In genomic region chr6:33717857-33718552, GRCh38 we compare ENCODE assay signal across 15 cellular contexts. TPM values are rescaled to one million over a fixed set of nuclear protein-coding genes. Genes with fewer than 3 reads are reported as not detected.
A peak's percentile ranks its signal among the peaks of the same experiment; 100 is the strongest.
DNase-seq lines count a peak whose midpoint lies in the region; ATAC-seq and TF ChIP-seq lines count a peak whose summit lies in the region.
"Had no signal": no experiment of that assay in that cellular context is flagged by ENCODE, and none has a peak within 500 bp of the region (broad histone marks: within the 10 kb centered on the region; RNA-seq: fewer than 3 reads in every experiment).

No MANE protein-coding gene starts in this region.

- H3K27me3 Mint-ChIP-seq in brain = peaks cover 9% of the 10 kb centered on the region
- H3K27me3 Mint-ChIP-seq: activated naive CD4-positive, alpha-beta T cell treated with anti-CD3 and anti-CD28 coated beads, Interleukin-2, amount 50 U/mL, for 24 hours had no signal

- no peaks in the 10 kb centered on the region for H3K36me3 Mint-ChIP-seq in brain
- H3K36me3 Mint-ChIP-seq: activated naive CD4-positive, alpha-beta T cell treated with anti-CD3 and anti-CD28 coated beads, Interleukin-2, amount 50 U/mL, for 24 hours had no signal

- H3K4me3 ChIP-seq in lower lobe of right lung (no peak overlapping the region), testis (no peak overlapping the region), adrenal gland (no peak overlapping the region)

- TF ChIP-seq CTCF in brain (conservative IDR thresholded peaks at IDR 0.05) (no peak), lower lobe of right lung (IDR thresholded peaks at IDR 0.05) (no peak), testis (IDR thresholded peaks at IDR 0.05) (no peak), adrenal gland (IDR thresholded peaks at IDR 0.05) (no peak)

- 51 to 57% methylated on average over 9 of the region's 9 CpGs for WGBS in testis, 2 donors
- WGBS in adrenal gland, 4 donors = 51 to 65% (median 59%) methylated on average over 9 of the region's 9 CpGs

- H3K9me3 ChIP-seq in lower lobe of right lung = no peaks in the 10 kb centered on the region
- no peaks in the 10 kb centered on the region for H3K9me3 ChIP-seq in testis
- H3K9me3 ChIP-seq in adrenal gland (replicated peaks in 1 of 3) = no peaks in the 10 kb centered on the region
- H3K9me3 ChIP-seq: BE2C had no signal

- ATAC-seq in lower lobe of right lung = no peak
- ATAC-seq in GM18517 (IDR thresholded peaks at IDR 0.05; ENCODE audit: unreplicated experiment) = no peak

- H3K4me3 Mint-ChIP-seq in brain = peak overlapping the region in 1 of 5 experiments; percentile 42
- H3K4me3 Mint-ChIP-seq: activated naive CD4-positive, alpha-beta T cell treated with anti-CD3 and anti-CD28 coated beads, Interleukin-2, amount 50 U/mL, for 24 hours; central memory CD8-positive, alpha-beta T cell had no signal

- no peak for TF ChIP-seq POLR2A in testis (IDR thresholded peaks at IDR 0.05)
- TF ChIP-seq POLR2A in adrenal gland (IDR thresholded peaks at IDR 0.05) = no peak

- H3K27me3 ChIP-seq in lower lobe of right lung (ENCODE audit: low read depth) = no peaks in the 10 kb centered on the region
- no peaks in the 10 kb centered on the region for H3K27me3 ChIP-seq in testis
- no peaks in the 10 kb centered on the region for H3K27me3 ChIP-seq in adrenal gland
- H3K27me3 ChIP-seq: BE2C had no signal

- H3K4me1 Mint-ChIP-seq in brain = peaks cover 23% of the 10 kb centered on the region
- H3K4me1 Mint-ChIP-seq: central memory CD8-positive, alpha-beta T cell had no signal

- H3K27ac ChIP-seq in lower lobe of right lung = no peak overlapping the region
- H3K27ac ChIP-seq in testis = no peak overlapping the region
- peak overlapping the region in 1 of 5 donors; percentile 0 for H3K27ac ChIP-seq in adrenal gland

- intact Hi-C loops in lower lobe of right lung (cut with DNase I) (no loop called here), testis (cut with DNase I; ENCODE audit: low total_unique reads) (no loop called here), adrenal gland (cut with DNase I) (no loop called here)

- DNase-seq in GM03348 (ENCODE audit: low spot score) (peak; percentile 33), lower lobe of right lung (peak; percentile 33), testis (peak; percentile 38), COR-L47 (lab: John Stamatoyannopoulos, UW) (no peak), MV-4-11 (lab: John Stamatoyannopoulos, UW) (no peak), adrenal gland (no peak)
- DNase-seq: activated CD8-positive, alpha-beta memory T cell treated with anti-CD3 and anti-CD28 coated beads, Interleukin-2, amount 50 U/mL, for 48 hours; BE2C; EL; NCI-H345 had no signal

- peaks cover 32% of the 10 kb centered on the region for H3K4me1 ChIP-seq in lower lobe of right lung
- H3K4me1 ChIP-seq in testis = peaks cover 4% of the 10 kb centered on the region
- H3K4me1 ChIP-seq in adrenal gland (replicated peaks in 1 of 2) = no peaks in the 10 kb centered on the region
- H3K4me1 ChIP-seq: BE2C had no signal

- peak overlapping the region in 4 of 5 experiments; percentile 39 to 84 (median 51) for H3K27ac Mint-ChIP-seq in brain
- H3K27ac Mint-ChIP-seq: activated naive CD4-positive, alpha-beta T cell treated with anti-CD3 and anti-CD28 coated beads, Interleukin-2, amount 50 U/mL, for 24 hours had no signal

- H3K36me3 ChIP-seq in lower lobe of right lung (no peaks in the 10 kb centered on the region), testis (ENCODE audit: low read depth, missing control alignments) (no peaks in the 10 kb centered on the region), adrenal gland (replicated peaks in 1 of 2) (no peaks in the 10 kb centered on the region)
- H3K36me3 ChIP-seq: BE2C had no signal

- H3K9me3 Mint-ChIP-seq in brain = no peaks in the 10 kb centered on the region
- H3K9me3 Mint-ChIP-seq: activated naive CD4-positive, alpha-beta T cell treated with anti-CD3 and anti-CD28 coated beads, Interleukin-2, amount 50 U/mL, for 24 hours; central memory CD8-positive, alpha-beta T cell had no signal

RNA-seq across cellular contexts. Expression of gene UQCC2, which starts 6.5 kb away (rescaled TPM):
- polyA plus RNA-seq in brain (ENCODE audit: insufficient read depth, low read depth, low replicate concordance) = 148 TPM
- 39.6 TPM for total RNA-seq in lower lobe of right lung
- 10 to 100 TPM; 18.1 to 36.2 TPM for total RNA-seq in testis
- 119 TPM for polyA plus RNA-seq in testis (ENCODE audit: insufficient read depth, low read depth, low replicate concordance)
- total RNA-seq in adrenal gland = 10 to 100 TPM in 7 of 8 donors, 1 to 10 TPM in 1; 7.4 to 89.8 (median 50.8) TPM
- 100 to 1,000 TPM in 2 of 3 donors, 10 to 100 TPM in 1; 74.9 to 214 (median 168) TPM for polyA plus RNA-seq in adrenal gland

RNA-seq across cellular contexts. Expression of gene IP6K3, which starts 28.7 kb away (rescaled TPM):
- polyA plus RNA-seq in brain (ENCODE audit: insufficient read depth, low read depth, low replicate concordance) (6.4 TPM), testis (ENCODE audit: insufficient read depth, low read depth, low replicate concordance) (0.15 TPM), adrenal gland (under 1 TPM; 0.32 to 0.71 (median 0.44) TPM)
- total RNA-seq in lower lobe of right lung (3.5 TPM), testis (under 1 TPM in 1 of 2 donors, not detected in 1; 0.16 TPM), adrenal gland (1 to 10 TPM in 3 of 8 donors, under 1 TPM in 2, not detected in 3; 0.22 to 1.6 (median 1.1) TPM)
- total RNA-seq: lung microvascular endothelial cell had no signal

Comparison
In these comparisons a context has a peak if more than half of its experiments do, and no peak if none do; other contexts are left out.
1. DNase-seq: peak in GM03348 (single experiment), lower lobe of right lung (single experiment) and testis (single experiment); none in COR-L47 (single experiment), MV-4-11 (single experiment) and adrenal gland (0 of 7).